In genomic region chr17:17723354-17724261, GRCh38 we compare ENCODE assay signal across 9 cellular contexts. TPM values are rescaled to one million over a fixed set of nuclear protein-coding genes. Genes with fewer than 3 reads are reported as not detected.
DNase-seq lines count a peak whose midpoint lies in the region; ATAC-seq, FAIRE-seq and TF ChIP-seq lines count a peak whose summit lies in the region.
"Had no signal": no experiment of that assay in that cellular context is flagged by ENCODE, and none has a peak within 500 bp of the region (broad histone marks: within the 10 kb centered on the region; RNA-seq: fewer than 3 reads in every experiment).

No MANE protein-coding gene starts in this region.

- H3K36me3 ChIP-seq in OCI-LY7 (ENCODE audit: insufficient read depth, low read length) (peaks cover 9% of the 10 kb centered on the region; the same call in 1 of the 2 replicates), body of pancreas (replicated peaks in 1 of 2; ENCODE audit: insufficient read depth in 1 of 2, low read depth in 2 of 2) (no peaks in the 10 kb centered on the region), small intestine (ENCODE audit: control insufficient read depth in 2 of 2, insufficient read depth in 2 of 2, low read length in 2 of 2) (no peaks in the 10 kb centered on the region)

- intact Hi-C loops in OCI-LY7 (cut with micrococcal nuclease; ENCODE audit: unreplicated experiment), result no loop called here
- intact Hi-C loops in body of pancreas (cut with DNase I), result no loop called here

- peak overlapping the region; percentile 51; the same call in 1 of the 2 replicates for H3K4me2 ChIP-seq in OCI-LY7 (ENCODE audit: low read length)

- WGBS in body of pancreas, 2 donors, result 44 to 73% methylated on average over 71 to 82 of the region's 103 CpGs
- 2 to 61% (median 41%) methylated on average over 101 to 103 of the region's 103 CpGs for WGBS in small intestine, 3 donors

- FAIRE-seq in small intestine (lab: Jason Lieb, UNC), result no peak

- H3K9me2 ChIP-seq in OCI-LY7 (ENCODE audit: insufficient read depth, low read length), result no peaks in the 10 kb centered on the region

- H3K27me3 ChIP-seq in body of pancreas (no peaks in the 10 kb centered on the region), small intestine (ENCODE audit: control insufficient read depth in 2 of 2, insufficient read depth in 2 of 2, low read length in 2 of 2) (no peaks in the 10 kb centered on the region)

- no peak overlapping the region for H3K4me3 ChIP-seq in OCI-LY7 (ENCODE audit: low read depth, low read length, poor library complexity, severe bottlenecking)
- H3K4me3 ChIP-seq in body of pancreas, result no peak overlapping the region
- H3K4me3 ChIP-seq in small intestine (ENCODE audit: low read depth in 1 of 2, low read length in 2 of 2), result peak overlapping the region; percentile 29 to 34

- peak; percentile 28 for ATAC-seq in GM18502 (IDR thresholded peaks at IDR 0.05; ENCODE audit: poor library complexity, unreplicated experiment)
- peak; percentile 34 for ATAC-seq in body of pancreas
- no peak for ATAC-seq in HG02763 (IDR thresholded peaks at IDR 0.05; ENCODE audit: unreplicated experiment)

- no peaks in the 10 kb centered on the region for H3K9me3 ChIP-seq in OCI-LY7 (ENCODE audit: low read length)
- H3K9me3 ChIP-seq in body of pancreas, result no peaks in the 10 kb centered on the region
- no peaks in the 10 kb centered on the region for H3K9me3 ChIP-seq in small intestine (ENCODE audit: control insufficient read depth, low read depth)

- POLR2A ChIA-PET in OCI-LY7 (lab: Charles Lee), result no interaction called here

- no peak overlapping the region for H3K27ac ChIP-seq in OCI-LY7 (ENCODE audit: low read depth, low read length, poor library complexity, severe bottlenecking)
- peak overlapping the region in 2 of 4 donors; percentile 57 to 67 for H3K27ac ChIP-seq in body of pancreas
- H3K27ac ChIP-seq in small intestine (ENCODE audit: low read depth in 1 of 2, low read length in 1 of 2), result no peak overlapping the region
- H3K27ac ChIP-seq: VCaP had no signal

- CTCF ChIA-PET in OCI-LY7 (lab: Charles Lee; ENCODE audit: unreplicated experiment), result interaction anchor here (0.6 kb wide), 1 partner anchor 206 kb away, joined by 3 read pairs; no protein-coding TSS in a partner anchor

- in situ Hi-C loops in ACHN (cut with HindIII; ENCODE audit: low pct_ligation_motif_present, low pct_unique_long_range_greater_than_20kb, low sequenced_read_pairs), result no loop called here

- TF ChIP-seq CTCF in OCI-LY7 (conservative IDR thresholded peaks at IDR 0.05; ENCODE audit: low read length), result no peak
- no peak for TF ChIP-seq CTCF in body of pancreas (IDR thresholded peaks at IDR 0.05)

- no peaks in the 10 kb centered on the region for H4K20me1 ChIP-seq in OCI-LY7 (ENCODE audit: insufficient read depth, low read length)

- no peaks in the 10 kb centered on the region for H3K79me2 ChIP-seq in OCI-LY7 (ENCODE audit: insufficient read depth, low read depth, low read length)

- H2AFZ ChIP-seq in OCI-LY7 (ENCODE audit: low read length), result no peak overlapping the region

- no peak for DNase-seq in OCI-LY7 (ENCODE audit: low spot score)
- DNase-seq in body of pancreas, result no peak
- DNase-seq in iPS-NIHi7 (ENCODE audit: extremely low spot score), result peak; percentile 47
- no peak for DNase-seq in small intestine
- DNase-seq in ACHN, result no peak
- no peak for DNase-seq in 8988T

- H3K4me1 ChIP-seq in OCI-LY7 (ENCODE audit: insufficient read depth, low read length, poor library complexity, severe bottlenecking) (peaks cover 21% of the 10 kb centered on the region), body of pancreas (peaks cover 26% of the 10 kb centered on the region), small intestine (ENCODE audit: control insufficient read depth in 2 of 2, insufficient read depth in 1 of 2, low read depth in 1 of 2, low read length in 1 of 2) (peaks cover 0 to 2% of the 10 kb centered on the region in 2 donors)

- no TSS peak for BruUV-seq in OCI-LY7 (replicated peaks; lab: Mats Ljungman, UMichigan)

- no peak for TF ChIP-seq POLR2A in body of pancreas (IDR thresholded peaks at IDR 0.05)

RNA-seq across cellular contexts. Expression of gene RAI1, which starts 42.4 kb away (rescaled TPM):
- 17.1 and 20.1 TPM in 2 replicates for total RNA-seq in OCI-LY7 (2014; rRNA removed; shearing (Covaris generic))
- total RNA-seq in OCI-LY7 (2022), result 49.4 and 54.3 TPM in 2 replicates
- total RNA-seq in body of pancreas, result 10 to 100 TPM; 16.3 to 41.5 TPM
- 1 to 10 TPM; 2.4 to 9.3 (median 3.1) TPM for polyA plus RNA-seq in small intestine

Comparison
In these comparisons a context has a peak if more than half of its experiments do, and no peak if none do; other contexts are left out.
1. H3K4me3 ChIP-seq: peak in small intestine (2 of 2); none in OCI-LY7 (single experiment) and body of pancreas (0 of 2).